In genomic region chr6:157929076-157929475, GRCh38 we compare ENCODE assay signal across 17 cellular contexts.
"Had no signal": no experiment of that assay in that cellular context is flagged by ENCODE, and none has a peak within 500 bp of the region (broad histone marks: within the 10 kb centered on the region; RNA-seq: fewer than 3 reads in every experiment).

No MANE protein-coding gene starts in this region.

- H3K27ac ChIP-seq: coronary artery, sigmoid colon, thoracic aorta had no signal

- H3K27me3 ChIP-seq: sigmoid colon, spleen had no signal

- H3K4me3 Mint-ChIP-seq: activated CD4-positive, alpha-beta memory T cell treated with anti-CD3 and anti-CD28 coated beads, Interleukin-2, amount 10 ng/mL, durations not matched to agents 7 days and 5 days; activated CD4-positive, alpha-beta T cell treated with anti-CD3 and anti-CD28 coated beads for 36 hours; activated naive CD4-positive, alpha-beta T cell treated with anti-CD3 and anti-CD28 coated beads, Interleukin-2, amount 50 U/mL, for 24 hours; activated T-cell treated with anti-CD3 and anti-CD28 coated beads, Interleukin-2, amount 50 U/mL, for 24 hours; natural killer cell treated with Interleukin-12 subunit alpha and Interleukin-12 subunit beta and Interleukin-15 and Interleukin-18, amount 100 ng/mL, for 72 hours; stimulated activated naive CD8-positive, alpha-beta T cell treated with anti-CD3 and anti-CD28 coated beads, Interleukin-15, Interleukin-2, amounts not matched to agents 100 ng/mL and 50 ng/mL, for 24 hours had no signal

- H3K4me1 Mint-ChIP-seq: activated CD4-positive, alpha-beta memory T cell treated with anti-CD3 and anti-CD28 coated beads, Interleukin-2, amount 10 ng/mL, durations not matched to agents 7 days and 5 days; activated CD4-positive, alpha-beta T cell treated with anti-CD3 and anti-CD28 coated beads for 36 hours; activated naive CD4-positive, alpha-beta T cell treated with anti-CD3 and anti-CD28 coated beads, Interleukin-2, amount 50 U/mL, for 24 hours had no signal

- H3K36me3 Mint-ChIP-seq: natural killer cell treated with Interleukin-12 subunit alpha and Interleukin-12 subunit beta and Interleukin-15 and Interleukin-18, amount 100 ng/mL, for 72 hours had no signal

- DNase-seq: activated CD4-positive, alpha-beta memory T cell treated with anti-CD3 and anti-CD28 coated beads, Interleukin-2, amount 10 ng/mL, durations not matched to agents 7 days and 5 days; activated CD4-positive, alpha-beta T cell treated with anti-CD3 and anti-CD28 coated beads for 36 hours; activated effector memory CD4-positive, alpha-beta T cell treated with Interleukin-2 at 50 U/mL for 16 hours; activated T-cell treated with anti-CD3 and anti-CD28 coated beads, Interleukin-2, amount 50 U/mL, for 24 hours; central memory CD4-positive, alpha-beta T cell; effector CD8-positive, alpha-beta T cell; foreskin melanocyte; left colon; sigmoid colon had no signal

- H3K4me1 ChIP-seq: sigmoid colon had no signal

- H3K27ac Mint-ChIP-seq: activated CD4-positive, alpha-beta memory T cell treated with anti-CD3 and anti-CD28 coated beads, Interleukin-2, amount 10 ng/mL, durations not matched to agents 7 days and 5 days; activated CD4-positive, alpha-beta T cell treated with anti-CD3 and anti-CD28 coated beads for 36 hours; activated naive CD4-positive, alpha-beta T cell treated with anti-CD3 and anti-CD28 coated beads, Interleukin-2, amount 50 U/mL, for 24 hours; activated T-cell treated with anti-CD3 and anti-CD28 coated beads, Interleukin-2, amount 50 U/mL, for 24 hours; natural killer cell treated with Interleukin-12 subunit alpha and Interleukin-12 subunit beta and Interleukin-15 and Interleukin-18, amount 100 ng/mL, for 72 hours; stimulated activated naive CD8-positive, alpha-beta T cell treated with anti-CD3 and anti-CD28 coated beads, Interleukin-15, Interleukin-2, amounts not matched to agents 100 ng/mL and 50 ng/mL, for 24 hours had no signal

- ATAC-seq: activated CD4-positive, alpha-beta T cell treated with anti-CD3 and anti-CD28 coated beads for 36 hours; natural killer cell treated with Interleukin-12 subunit alpha and Interleukin-12 subunit beta and Interleukin-15 and Interleukin-18, amount 100 ng/mL, for 72 hours; SK-N-SH treated with all-trans-retinoic acid at 6 μM for 48 hours had no signal

- H3K4me3 ChIP-seq: coronary artery, lung, sigmoid colon, spleen, thoracic aorta had no signal

- H3K27me3 Mint-ChIP-seq: activated CD4-positive, alpha-beta memory T cell treated with anti-CD3 and anti-CD28 coated beads, Interleukin-2, amount 10 ng/mL, durations not matched to agents 7 days and 5 days; activated CD4-positive, alpha-beta T cell treated with anti-CD3 and anti-CD28 coated beads for 36 hours; activated naive CD4-positive, alpha-beta T cell treated with anti-CD3 and anti-CD28 coated beads, Interleukin-2, amount 50 U/mL, for 24 hours; activated T-cell treated with anti-CD3 and anti-CD28 coated beads, Interleukin-2, amount 50 U/mL, for 24 hours; natural killer cell treated with Interleukin-12 subunit alpha and Interleukin-12 subunit beta and Interleukin-15 and Interleukin-18, amount 100 ng/mL, for 72 hours; stimulated activated naive CD8-positive, alpha-beta T cell treated with anti-CD3 and anti-CD28 coated beads, Interleukin-15, Interleukin-2, amounts not matched to agents 100 ng/mL and 50 ng/mL, for 24 hours had no signal

- H3K9me3 Mint-ChIP-seq: activated CD4-positive, alpha-beta memory T cell treated with anti-CD3 and anti-CD28 coated beads, Interleukin-2, amount 10 ng/mL, durations not matched to agents 7 days and 5 days; activated naive CD4-positive, alpha-beta T cell treated with anti-CD3 and anti-CD28 coated beads, Interleukin-2, amount 50 U/mL, for 24 hours; activated T-cell treated with anti-CD3 and anti-CD28 coated beads, Interleukin-2, amount 50 U/mL, for 24 hours; natural killer cell treated with Interleukin-12 subunit alpha and Interleukin-12 subunit beta and Interleukin-15 and Interleukin-18, amount 100 ng/mL, for 72 hours; stimulated activated naive CD8-positive, alpha-beta T cell treated with anti-CD3 and anti-CD28 coated beads, Interleukin-15, Interleukin-2, amounts not matched to agents 100 ng/mL and 50 ng/mL, for 24 hours had no signal
